In genomic region chr16:68733570-68733969, GRCh38 we compare ENCODE assay signal across 26 cellular contexts. TPM values are rescaled to one million over a fixed set of nuclear protein-coding genes. Genes with fewer than 3 reads are reported as not detected.
"Had no signal": no experiment of that assay in that cellular context is flagged by ENCODE, and none has a peak within 500 bp of the region (broad histone marks: within the 10 kb centered on the region; RNA-seq: fewer than 3 reads in every experiment).

No MANE protein-coding gene starts in this region.

- H3K27ac ChIP-seq: heart right ventricle, ovary, suprapubic skin, upper lobe of right lung had no signal

- H3K27ac Mint-ChIP-seq: natural killer cell; progenitor cell of endocrine pancreas; stimulated activated effector memory CD8-positive, alpha-beta T cell treated with anti-CD3 and anti-CD28 coated beads, Interleukin-12 subunit alpha, Interleukin-12 subunit beta, amount 100 ng/mL, for 72 hours had no signal

- H3K9me3 Mint-ChIP-seq: natural killer cell; neural crest cell; stimulated activated effector memory CD8-positive, alpha-beta T cell treated with anti-CD3 and anti-CD28 coated beads, Interleukin-12 subunit alpha, Interleukin-12 subunit beta, amount 100 ng/mL, for 72 hours had no signal

- H3K4me1 ChIP-seq: upper lobe of right lung had no signal

- H3K27me3 ChIP-seq: ovary, thyroid gland had no signal

- FAIRE-seq: endometrium, frontal cortex, islet of Langerhans had no signal

- H3K9me3 ChIP-seq: heart right ventricle, ovary, suprapubic skin, thyroid gland, upper lobe of right lung had no signal

- H3K27me3 Mint-ChIP-seq: progenitor cell of endocrine pancreas had no signal

- H3K36me3 Mint-ChIP-seq: natural killer cell; stimulated activated effector memory CD8-positive, alpha-beta T cell treated with anti-CD3 and anti-CD28 coated beads, Interleukin-12 subunit alpha, Interleukin-12 subunit beta, amount 100 ng/mL, for 72 hours had no signal

- ATAC-seq: esophagus mucosa; heart right ventricle; natural killer cell; right cardiac atrium; stimulated activated effector memory CD8-positive, alpha-beta T cell treated with anti-CD3 and anti-CD28 coated beads, Interleukin-12 subunit alpha, Interleukin-12 subunit beta, amount 100 ng/mL, for 72 hours; stimulated activated naive CD8-positive, alpha-beta T cell treated with anti-CD3 and anti-CD28 coated beads, Interleukin-15, Interleukin-2, amounts not matched to agents 100 U/mL and 50 U/mL, for 24 hours; upper lobe of right lung had no signal

- H3K36me3 ChIP-seq: heart right ventricle, ovary, suprapubic skin, thyroid gland, upper lobe of right lung had no signal

- H3K4me3 Mint-ChIP-seq: natural killer cell; neural crest cell; stimulated activated effector memory CD8-positive, alpha-beta T cell treated with anti-CD3 and anti-CD28 coated beads, Interleukin-12 subunit alpha, Interleukin-12 subunit beta, amount 100 ng/mL, for 72 hours had no signal

- H3K4me2 ChIP-seq: smooth muscle cell had no signal

- H3K4me3 ChIP-seq: heart right ventricle, ovary, smooth muscle cell, suprapubic skin, thyroid gland, upper lobe of right lung had no signal

- DNase-seq: cortex of kidney; effector memory CD4-positive, alpha-beta T cell; heart right ventricle; hypothalamus; kidney glomerular epithelial cell; natural killer cell; nucleus accumbens; ovary; right cardiac atrium; stimulated activated CD4-positive, alpha-beta T cell treated with anti-CD3 and anti-CD28 coated beads, Interleukin-2, amount 100 ng/mL, for 48 hours; stimulated activated CD8-positive, alpha-beta memory T cell treated with anti-CD3 and anti-CD28 coated beads, Interleukin-4, amount 100 ng/mL, for 48 hours; stimulated activated naive CD8-positive, alpha-beta T cell treated with anti-CD3 and anti-CD28 coated beads, Interleukin-15, Interleukin-2, amounts not matched to agents 100 U/mL and 50 U/mL, for 24 hours; thyroid gland; upper lobe of right lung had no signal

RNA-seq across cellular contexts. Expression of gene CDH1, which starts 3.5 kb away (rescaled TPM):
- total RNA-seq: fibroblast of lung, glomerular endothelial cell, lung microvascular endothelial cell, right cardiac atrium had no signal
